In genomic region chr12:68733661-68734071, GRCh38 we compare ENCODE assay signal across 1 cellular context.
TF ChIP-seq lines count a peak whose summit lies in the region.

No MANE protein-coding gene starts in this region.

TF ChIP-seq in K562, 482 proteins besides CTCF, POLR2A, EP300 and RAD21 (continued from another document):
- TF ChIP-seq ATF3 (IDR thresholded peaks at IDR 0.05) (peak; percentile 53; the same call in 1 of the 2 replicates), ATF3 (CRISPR knock-in tag; conservative IDR thresholded peaks at IDR 0.05) (no peak), DPF2 (IDR thresholded peaks at IDR 0.05) (peak; percentile 32; the same call in 1 of the 2 replicates), MAFK (IDR thresholded peaks at IDR 0.05; ENCODE audit: low read length) (peak; percentile 45; the same call in 1 of the 2 replicates), NFE2 (IDR thresholded peaks at IDR 0.05; ENCODE audit: low read depth) (peak; percentile 79), FOSL1 (tag; conservative IDR thresholded peaks at IDR 0.05) (peak; percentile 67), SMARCA4 (IDR thresholded peaks at IDR 0.05) (0 out of 2 replicates have a peak, but pooled peaks have one; percentile 17), NFE2L1 (tag; IDR thresholded peaks at IDR 0.05; ENCODE audit: borderline replicate concordance, low read depth) (peak; percentile 76), TFAP4 (CRISPR knock-in tag; IDR thresholded peaks at IDR 0.05; ENCODE audit: borderline replicate concordance) (no peak), ARID2 (IDR thresholded peaks at IDR 0.05) (no peak), C11orf30 (IDR thresholded peaks at IDR 0.05; ENCODE audit: low read depth) (peak; percentile 84), KLF13 (tag; IDR thresholded peaks at IDR 0.05; ENCODE audit: borderline replicate concordance, low read depth) (no peak), SMAD3 (CRISPR knock-in tag; conservative IDR thresholded peaks at IDR 0.05) (no peak), CBX1 (IDR thresholded peaks at IDR 0.05; ENCODE audit: low read depth) (no peak), ZNF280A (IDR thresholded peaks at IDR 0.05; ENCODE audit: low read depth, partially characterized antibody) (no peak), CBFA2T3 (IDR thresholded peaks at IDR 0.05) (peak; percentile 35; the same call in 1 of the 2 replicates)
